1 cellular context compared by ENCODE assay signal in genomic region chr6:30101939-30102700, GRCh38.
A peak's percentile ranks its signal among the peaks of the same experiment; 100 is the strongest.
TF ChIP-seq lines count a peak whose summit lies in the region.

No MANE protein-coding gene starts in this region.

TF ChIP-seq in HepG2, 621 proteins besides CTCF, POLR2A, EP300 and RAD21 (continued from another document and continues in another):
- TF ChIP-seq E2F5 (CRISPR knock-in tag; conservative IDR thresholded peaks at IDR 0.05) (no peak; the same call in 1 of the 2 replicates), FOXP1 (IDR thresholded peaks at IDR 0.05) (no peak), FOXP1 (CRISPR knock-in tag; IDR thresholded peaks at IDR 0.05) (no peak), TCF12 (IDR thresholded peaks at IDR 0.05) (no peak), TCF12 (CRISPR knock-in tag; IDR thresholded peaks at IDR 0.05) (peak; percentile 75; the same call in 1 of the 2 replicates), TGIF2 (CRISPR knock-in tag; IDR thresholded peaks at IDR 0.05) (peak; percentile 53; the same call in 1 of the 2 replicates), ZNF761 (CRISPR knock-in tag; conservative IDR thresholded peaks at IDR 0.05) (no peak), RFXANK (CRISPR knock-in tag; IDR thresholded peaks at IDR 0.05) (peak; percentile 70), RXRB (CRISPR knock-in tag; IDR thresholded peaks at IDR 0.05; ENCODE audit: borderline replicate concordance) (peak; percentile 81), ZKSCAN8 (CRISPR knock-in tag; IDR thresholded peaks at IDR 0.05; ENCODE audit: borderline replicate concordance) (peak; percentile 76), ZNF749 (CRISPR knock-in tag; IDR thresholded peaks at IDR 0.05; ENCODE audit: borderline replicate concordance) (peak; percentile 39; the same call in 1 of the 2 replicates), ZNF430 (CRISPR knock-in tag; IDR thresholded peaks at IDR 0.05) (0 out of 2 replicates have a peak, but pooled peaks have one; percentile 89), NFKBIZ (CRISPR knock-in tag; IDR thresholded peaks at IDR 0.05) (peak; percentile 46; the same call in 1 of the 2 replicates), SMAD3 (CRISPR knock-in tag; IDR thresholded peaks at IDR 0.05) (peak; percentile 82), TCF7 (IDR thresholded peaks at IDR 0.05; ENCODE audit: low read depth) (no peak), ZNF20 (CRISPR knock-in tag; IDR thresholded peaks at IDR 0.05) (peak; percentile 82; the same call in 1 of the 2 replicates), FOXP4 (CRISPR knock-in tag; IDR thresholded peaks at IDR 0.05) (peak; percentile 32; the same call in 1 of the 2 replicates), ZNF556 (CRISPR knock-in tag; IDR thresholded peaks at IDR 0.05; ENCODE audit: borderline replicate concordance) (no peak), ZBTB1 (CRISPR knock-in tag; IDR thresholded peaks at IDR 0.05; ENCODE audit: borderline replicate concordance) (0 out of 2 replicates have a peak, but pooled peaks have one; percentile 10), ZNF331 (CRISPR knock-in tag; IDR thresholded peaks at IDR 0.05) (0 out of 2 replicates have a peak, but pooled peaks have one; percentile 25), NR2F6 (IDR thresholded peaks at IDR 0.05) (no peak), NR2F6 (CRISPR knock-in tag; IDR thresholded peaks at IDR 0.05) (peak; percentile 68), MIER2 (CRISPR knock-in tag; IDR thresholded peaks at IDR 0.05) (no peak; the same call in 1 of the 2 replicates), ZNF160 (CRISPR knock-in tag; IDR thresholded peaks at IDR 0.05) (peak; percentile 83; the same call in 1 of the 2 replicates), HMGXB4 (CRISPR knock-in tag; IDR thresholded peaks at IDR 0.05; ENCODE audit: borderline replicate concordance in 1 of 2, low read depth in 1 of 2) (peak; percentile 72 to 91; a peak in 2 of 4 replicates), ZSCAN31 (CRISPR knock-in tag; IDR thresholded peaks at IDR 0.05; ENCODE audit: low read depth) (peak; percentile 47; the same call in 1 of the 2 replicates), FOXA3 (CRISPR knock-in tag; IDR thresholded peaks at IDR 0.05) (peak; percentile 63), NR2C2 (CRISPR knock-in tag; IDR thresholded peaks at IDR 0.05; ENCODE audit: borderline replicate concordance) (0 out of 2 replicates have a peak, but pooled peaks have one; percentile 12), HNF1B (CRISPR knock-in tag; IDR thresholded peaks at IDR 0.05) (peak; percentile 82), LCORL (IDR thresholded peaks at IDR 0.05) (no peak), LCORL (CRISPR knock-in tag; IDR thresholded peaks at IDR 0.05) (peak; percentile 66; the same call in 1 of the 2 replicates), MED1 (CRISPR knock-in tag; IDR thresholded peaks at IDR 0.05) (peak; percentile 84), HDAC6 (IDR thresholded peaks at IDR 0.05; ENCODE audit: low read depth, low read length) (no peak), ZBTB4 (CRISPR knock-in tag; IDR thresholded peaks at IDR 0.05; ENCODE audit: borderline replicate concordance) (0 out of 2 replicates have a peak, but pooled peaks have one; percentile 46), ASH2L (IDR thresholded peaks at IDR 0.05; ENCODE audit: insufficient read length, low read depth, low read length) (no peak), SMYD3 (CRISPR knock-in tag; IDR thresholded peaks at IDR 0.05) (peak; percentile 71; the same call in 1 of the 2 replicates), MATR3 (CRISPR knock-in tag; IDR thresholded peaks at IDR 0.05) (no peak), NCOA1 (CRISPR knock-in tag; IDR thresholded peaks at IDR 0.05) (peak; percentile 24; the same call in 1 of the 2 replicates), SP4 (CRISPR knock-in tag; IDR thresholded peaks at IDR 0.05) (peak; percentile 85)
- TF ChIP-seq, protein P1, sequence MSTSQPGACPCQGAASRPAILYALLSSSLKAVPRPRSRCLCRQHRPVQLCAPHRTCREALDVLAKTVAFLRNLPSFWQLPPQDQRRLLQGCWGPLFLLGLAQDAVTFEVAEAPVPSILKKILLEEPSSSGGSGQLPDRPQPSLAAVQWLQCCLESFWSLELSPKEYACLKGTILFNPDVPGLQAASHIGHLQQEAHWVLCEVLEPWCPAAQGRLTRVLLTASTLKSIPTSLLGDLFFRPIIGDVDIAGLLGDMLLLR (CRISPR knock-in tag; IDR thresholded peaks at IDR 0.05): peak; percentile 89
- TF ChIP-seq, protein P2, sequence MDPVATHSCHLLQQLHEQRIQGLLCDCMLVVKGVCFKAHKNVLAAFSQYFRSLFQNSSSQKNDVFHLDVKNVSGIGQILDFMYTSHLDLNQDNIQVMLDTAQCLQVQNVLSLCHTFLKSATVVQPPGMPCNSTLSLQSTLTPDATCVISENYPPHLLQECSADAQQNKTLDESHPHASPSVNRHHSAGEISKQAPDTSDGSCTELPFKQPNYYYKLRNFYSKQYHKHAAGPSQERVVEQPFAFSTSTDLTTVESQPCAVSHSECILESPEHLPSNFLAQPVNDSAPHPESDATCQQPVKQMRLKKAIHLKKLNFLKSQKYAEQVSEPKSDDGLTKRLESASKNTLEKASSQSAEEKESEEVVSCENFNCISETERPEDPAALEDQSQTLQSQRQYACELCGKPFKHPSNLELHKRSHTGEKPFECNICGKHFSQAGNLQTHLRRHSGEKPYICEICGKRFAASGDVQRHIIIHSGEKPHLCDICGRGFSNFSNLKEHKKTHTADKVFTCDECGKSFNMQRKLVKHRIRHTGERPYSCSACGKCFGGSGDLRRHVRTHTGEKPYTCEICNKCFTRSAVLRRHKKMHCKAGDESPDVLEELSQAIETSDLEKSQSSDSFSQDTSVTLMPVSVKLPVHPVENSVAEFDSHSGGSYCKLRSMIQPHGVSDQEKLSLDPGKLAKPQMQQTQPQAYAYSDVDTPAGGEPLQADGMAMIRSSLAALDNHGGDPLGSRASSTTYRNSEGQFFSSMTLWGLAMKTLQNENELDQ (CRISPR knock-in tag; IDR thresholded peaks at IDR 0.05; ENCODE audit: borderline replicate concordance): no peak
- TF ChIP-seq, protein P3, sequence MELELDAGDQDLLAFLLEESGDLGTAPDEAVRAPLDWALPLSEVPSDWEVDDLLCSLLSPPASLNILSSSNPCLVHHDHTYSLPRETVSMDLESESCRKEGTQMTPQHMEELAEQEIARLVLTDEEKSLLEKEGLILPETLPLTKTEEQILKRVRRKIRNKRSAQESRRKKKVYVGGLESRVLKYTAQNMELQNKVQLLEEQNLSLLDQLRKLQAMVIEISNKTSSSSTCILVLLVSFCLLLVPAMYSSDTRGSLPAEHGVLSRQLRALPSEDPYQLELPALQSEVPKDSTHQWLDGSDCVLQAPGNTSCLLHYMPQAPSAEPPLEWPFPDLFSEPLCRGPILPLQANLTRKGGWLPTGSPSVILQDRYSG (CRISPR knock-in tag; IDR thresholded peaks at IDR 0.05): no peak
- TF ChIP-seq, protein P4, sequence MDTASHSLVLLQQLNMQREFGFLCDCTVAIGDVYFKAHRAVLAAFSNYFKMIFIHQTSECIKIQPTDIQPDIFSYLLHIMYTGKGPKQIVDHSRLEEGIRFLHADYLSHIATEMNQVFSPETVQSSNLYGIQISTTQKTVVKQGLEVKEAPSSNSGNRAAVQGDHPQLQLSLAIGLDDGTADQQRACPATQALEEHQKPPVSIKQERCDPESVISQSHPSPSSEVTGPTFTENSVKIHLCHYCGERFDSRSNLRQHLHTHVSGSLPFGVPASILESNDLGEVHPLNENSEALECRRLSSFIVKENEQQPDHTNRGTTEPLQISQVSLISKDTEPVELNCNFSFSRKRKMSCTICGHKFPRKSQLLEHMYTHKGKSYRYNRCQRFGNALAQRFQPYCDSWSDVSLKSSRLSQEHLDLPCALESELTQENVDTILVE (CRISPR knock-in tag; IDR thresholded peaks at IDR 0.05): peak; percentile 66; the same call in 1 of the 2 replicates
- TF ChIP-seq, protein P5, sequence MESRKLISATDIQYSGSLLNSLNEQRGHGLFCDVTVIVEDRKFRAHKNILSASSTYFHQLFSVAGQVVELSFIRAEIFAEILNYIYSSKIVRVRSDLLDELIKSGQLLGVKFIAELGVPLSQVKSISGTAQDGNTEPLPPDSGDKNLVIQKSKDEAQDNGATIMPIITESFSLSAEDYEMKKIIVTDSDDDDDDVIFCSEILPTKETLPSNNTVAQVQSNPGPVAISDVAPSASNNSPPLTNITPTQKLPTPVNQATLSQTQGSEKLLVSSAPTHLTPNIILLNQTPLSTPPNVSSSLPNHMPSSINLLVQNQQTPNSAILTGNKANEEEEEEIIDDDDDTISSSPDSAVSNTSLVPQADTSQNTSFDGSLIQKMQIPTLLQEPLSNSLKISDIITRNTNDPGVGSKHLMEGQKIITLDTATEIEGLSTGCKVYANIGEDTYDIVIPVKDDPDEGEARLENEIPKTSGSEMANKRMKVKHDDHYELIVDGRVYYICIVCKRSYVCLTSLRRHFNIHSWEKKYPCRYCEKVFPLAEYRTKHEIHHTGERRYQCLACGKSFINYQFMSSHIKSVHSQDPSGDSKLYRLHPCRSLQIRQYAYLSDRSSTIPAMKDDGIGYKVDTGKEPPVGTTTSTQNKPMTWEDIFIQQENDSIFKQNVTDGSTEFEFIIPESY (CRISPR knock-in tag; IDR thresholded peaks at IDR 0.05): 0 out of 2 replicates have a peak, but pooled peaks have one; percentile 41
